Comparison of ENCODE assay signal across 8 cellular contexts in genomic region chr10:103276941-103277712, GRCh38. TPM values are rescaled to one million over a fixed set of nuclear protein-coding genes. Genes with fewer than 3 reads are reported as not detected.
DNase-seq lines count a peak whose midpoint lies in the region; ATAC-seq, FAIRE-seq and TF ChIP-seq lines count a peak whose summit lies in the region.

Gene INA, plus strand, starts transcription at chr10:103277138. Its CDS starts 74 bp downstream, at chr10:103277212.

- DNase-seq in GM06990 (ENCODE audit: extremely low read depth, insufficient read length) (peak; percentile 70), NCI-H1417 (lab: John Stamatoyannopoulos, UW) (peak; percentile 78 to 91 (median 88)), fibroblast of the aortic adventitia (ENCODE audit: low read depth) (peak; percentile 20), retinal pigment epithelial cell (ENCODE audit: low read depth) (no peak), UCSD-AML1 (lab: John Stamatoyannopoulos, UW; ENCODE audit: unreplicated experiment) (no peak), kidney (no peak)
- DNase-seq in activated CD8-positive, alpha-beta T cell treated with anti-CD3 and anti-CD28 coated beads, Interleukin-2, amount 10 ng/mL, durations not matched to agents 7 days and 5 days: peak; percentile 30

- no peaks in the 10 kb centered on the region for H3K9me3 Mint-ChIP-seq in activated CD8-positive, alpha-beta T cell treated with anti-CD3 and anti-CD28 coated beads, Interleukin-2, amount 10 ng/mL, durations not matched to agents 7 days and 5 days (ENCODE audit: insufficient read depth)

- H3K4me3 Mint-ChIP-seq in activated CD8-positive, alpha-beta T cell treated with anti-CD3 and anti-CD28 coated beads, Interleukin-2, amount 10 ng/mL, durations not matched to agents 7 days and 5 days: peak within 1 kb of the TSS; percentile 53

- TF ChIP-seq CTCF in GM06990 (IDR thresholded peaks at IDR 0.05; ENCODE audit: insufficient read depth, low read length, poor library complexity, severe bottlenecking) (no peak), fibroblast of the aortic adventitia (IDR thresholded peaks at IDR 0.05; ENCODE audit: insufficient read depth, low read length) (no peak), retinal pigment epithelial cell (conservative IDR thresholded peaks at IDR 0.05; ENCODE audit: low read depth, low read length) (no peak), kidney (IDR thresholded peaks at IDR 0.05; ENCODE audit: borderline replicate concordance, extremely low read depth, insufficient read depth) (no peak)

- intact Hi-C loops in kidney (cut with DNase I): no loop called here

- H3K4me3 ChIP-seq in GM06990 (replicated peaks; ENCODE audit: low read depth, low read length) (peak within 1 kb of the TSS; percentile 48), fibroblast of the aortic adventitia (ENCODE audit: low read depth, low read length) (peak within 1 kb of the TSS; percentile 44), retinal pigment epithelial cell (ENCODE audit: low read length) (peak within 1 kb of the TSS; percentile 22), kidney (ENCODE audit: low read length in 2 of 2) (no peak within 1 kb of the TSS)

- H3K36me3 ChIP-seq in GM06990 (ENCODE audit: control insufficient read depth, insufficient read depth, low read length): no peaks in the 10 kb centered on the region
- no peaks in the 10 kb centered on the region for H3K36me3 ChIP-seq in kidney (ENCODE audit: control insufficient read depth in 1 of 2, insufficient read depth in 2 of 2, low read length in 2 of 2)

- POLR2A ChIA-PET in activated CD8-positive, alpha-beta T cell treated with anti-CD3 and anti-CD28 coated beads, Interleukin-2, amount 10 ng/mL, durations not matched to agents 7 days and 5 days (lab: Charles Lee): no interaction called here

- peak; percentile 66 for ATAC-seq in activated CD8-positive, alpha-beta T cell treated with anti-CD3 and anti-CD28 coated beads, Interleukin-2, amount 10 ng/mL, durations not matched to agents 7 days and 5 days
- ATAC-seq in GM19455 (IDR thresholded peaks at IDR 0.05; ENCODE audit: unreplicated experiment): no peak

- H3K27me3 ChIP-seq in GM06990 (replicated peaks; ENCODE audit: control insufficient read depth, insufficient read depth, low read length): peaks cover 2% of the 10 kb centered on the region

- H3K27ac ChIP-seq in kidney (ENCODE audit: low read depth in 2 of 2, low read length in 2 of 2): no peak within 1 kb of the TSS

- peaks cover 58% of the 10 kb centered on the region for H3K27me3 Mint-ChIP-seq in activated CD8-positive, alpha-beta T cell treated with anti-CD3 and anti-CD28 coated beads, Interleukin-2, amount 10 ng/mL, durations not matched to agents 7 days and 5 days (ENCODE audit: low read depth)

- peaks cover 2% of the 10 kb centered on the region for H3K36me3 Mint-ChIP-seq in activated CD8-positive, alpha-beta T cell treated with anti-CD3 and anti-CD28 coated beads, Interleukin-2, amount 10 ng/mL, durations not matched to agents 7 days and 5 days (ENCODE audit: low read depth)

- H3K4me1 ChIP-seq in kidney (ENCODE audit: control insufficient read depth in 1 of 2, insufficient read depth in 1 of 2, low read depth in 1 of 2, low read length in 2 of 2): peaks cover 0 to 8% of the 10 kb centered on the region in 2 donors

- CTCF ChIA-PET in activated CD8-positive, alpha-beta T cell treated with anti-CD3 and anti-CD28 coated beads, Interleukin-2, amount 10 ng/mL, durations not matched to agents 7 days and 5 days (lab: Charles Lee): interaction anchor here (1.0 to 1.4 kb wide), 4 partner anchors 13 to 360 kb away, joined by 3 to 4 read pairs (median 4); partner anchors contain the start of gene CNNM2

- peaks cover 19% of the 10 kb centered on the region for H3K4me1 Mint-ChIP-seq in activated CD8-positive, alpha-beta T cell treated with anti-CD3 and anti-CD28 coated beads, Interleukin-2, amount 10 ng/mL, durations not matched to agents 7 days and 5 days (ENCODE audit: low read depth)

- FAIRE-seq in kidney (lab: Jason Lieb, UNC): no peak

- no peak within 1 kb of the TSS for H3K9ac ChIP-seq in kidney (ENCODE audit: low read length in 2 of 2)

- no peaks in the 10 kb centered on the region for H3K9me3 ChIP-seq in kidney (ENCODE audit: control insufficient read depth in 1 of 2, low read length in 2 of 2)

- H3K27ac Mint-ChIP-seq in activated CD8-positive, alpha-beta T cell treated with anti-CD3 and anti-CD28 coated beads, Interleukin-2, amount 10 ng/mL, durations not matched to agents 7 days and 5 days: no peak within 1 kb of the TSS

RNA-seq across cellular contexts. Expression of gene INA, which starts in this region (rescaled TPM):
- under 1 TPM in 1 of 2 experiments, not detected in 1; 0.08 TPM for total RNA-seq in activated CD8-positive, alpha-beta T cell treated with anti-CD3 and anti-CD28 coated beads, Interleukin-2, amount 10 ng/mL, durations not matched to agents 7 days and 5 days
- total RNA-seq in fibroblast of the aortic adventitia (ENCODE audit: low replicate concordance) (0.33 and 0.90 TPM in 2 replicates), kidney (0.16 TPM)
- polyA plus RNA-seq in kidney (ENCODE audit: insufficient read depth, low read depth, low replicate concordance): not detected

Comparison
In these comparisons a context has a peak if more than half of its experiments do, and no peak if none do; other contexts are left out.
1. Peak in DNase-seq and ATAC-seq in activated CD8-positive, alpha-beta T cell treated with anti-CD3 and anti-CD28 coated beads, Interleukin-2, amount 10 ng/mL, durations not matched to agents 7 days and 5 days; RNA of the gene not detected or under 1 TPM.
2. Peak in DNase-seq and H3K4me3 ChIP-seq in fibroblast of the aortic adventitia; RNA of the gene not detected or under 1 TPM.
3. DNase-seq: peak in GM06990 (single experiment) and NCI-H1417 (3 of 3); none in retinal pigment epithelial cell (single experiment), UCSD-AML1 (single experiment) and kidney (single experiment).
4. H3K4me3 ChIP-seq: peak in GM06990 (single experiment) and retinal pigment epithelial cell (single experiment); none in kidney (0 of 2).